Comparison of ENCODE assay signal across 10 cellular contexts in the genomic region with DNA sequence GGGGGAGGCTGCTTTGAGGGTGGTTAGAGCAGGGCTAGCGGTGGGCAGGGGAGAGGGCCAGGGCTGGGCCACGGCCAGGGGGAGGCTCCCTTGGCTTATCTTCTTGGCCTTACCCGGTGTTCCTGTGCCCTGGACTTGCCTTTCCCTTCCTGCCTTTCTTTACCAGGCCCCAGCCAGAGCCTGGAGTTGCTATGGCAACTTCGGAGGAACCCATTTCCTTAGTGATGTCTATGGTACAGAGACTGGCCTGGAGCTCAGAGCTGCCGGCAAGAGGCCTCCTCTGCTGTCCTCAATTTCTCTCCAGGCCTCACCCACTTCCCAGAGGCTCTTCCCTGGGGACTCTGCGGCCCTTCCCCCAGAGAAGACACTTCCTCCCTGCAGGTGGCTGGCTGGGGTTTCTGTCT. TPM values are rescaled to one million over a fixed set of nuclear protein-coding genes. Genes with fewer than 3 reads are reported as not detected.
A peak's percentile ranks its signal among the peaks of the same experiment; 100 is the strongest.
DNase-seq lines count a peak whose midpoint lies in the region; ATAC-seq and TF ChIP-seq lines count a peak whose summit lies in the region.
"Had no signal": no experiment of that assay in that cellular context is flagged by ENCODE, and none has a peak within 500 bp of the region (broad histone marks: within the 10 kb centered on the region; RNA-seq: fewer than 3 reads in every experiment).

No MANE protein-coding gene starts in this region.

- no peaks in the 10 kb centered on the region for H3K9me3 Mint-ChIP-seq in GM23338
- H3K9me3 Mint-ChIP-seq: stimulated activated naive CD8-positive, alpha-beta T cell treated with anti-CD3 and anti-CD28 coated beads, Interleukin-15, Interleukin-2, amounts not matched to agents 100 ng/mL and 50 ng/mL, for 24 hours had no signal

- H4K20me1 ChIP-seq in GM23338 (replicated peaks; ENCODE audit: insufficient read depth): no peaks in the 10 kb centered on the region; the same call in 1 of the 2 replicates

- H3K27ac Mint-ChIP-seq in GM23338: no peak overlapping the region
- H3K27ac Mint-ChIP-seq: activated naive CD8-positive, alpha-beta T cell; stimulated activated naive CD8-positive, alpha-beta T cell treated with anti-CD3 and anti-CD28 coated beads, Interleukin-15, Interleukin-2, amounts not matched to agents 100 ng/mL and 50 ng/mL, for 24 hours had no signal

- no peaks in the 10 kb centered on the region for H3K36me3 ChIP-seq in GM23338 (ENCODE audit: insufficient read depth)
- peaks cover 10% of the 10 kb centered on the region for H3K36me3 ChIP-seq in RWPE2 (ENCODE audit: low read depth)

- H3K4me2 ChIP-seq in GM23338: no peak overlapping the region

- ATAC-seq in GM23338 (no peak; the same call in 2 of the 3 replicates), RWPE2 (ENCODE audit: low read depth) (peak; percentile 26; the same call in 1 of the 3 replicates), sciatic nerve (peak; percentile 12)

- peaks cover 47% of the 10 kb centered on the region for H3K27me3 Mint-ChIP-seq in GM23338 (ENCODE audit: insufficient read depth, low read depth, poor library complexity)

- peak; percentile 70 for DNase-seq in GM23338 (ENCODE audit: low spot score)
- DNase-seq in RWPE2 (ENCODE audit: low spot score): peak; percentile 33
- DNase-seq in foreskin melanocyte: peak; percentile 13
- DNase-seq in sciatic nerve (ENCODE audit: low spot score): no peak
- DNase-seq in T-helper 9 cell: no peak
- no peak for DNase-seq in NK-92 treated with Interleukin-12 subunit alpha and Interleukin-12 subunit beta, amount 100 ng/mL, for 24 hours (lab: John Stamatoyannopoulos, UW)
- no peak for DNase-seq in activated effector memory CD4-positive, alpha-beta T cell treated with Interleukin-2 at 50 U/mL for 16 hours
- no peak for DNase-seq in middle frontal gyrus (ENCODE audit: extremely low spot score, low spot score)

- no peak overlapping the region for H3K4me3 Mint-ChIP-seq in GM23338
- H3K4me3 Mint-ChIP-seq: activated naive CD8-positive, alpha-beta T cell; stimulated activated naive CD8-positive, alpha-beta T cell treated with anti-CD3 and anti-CD28 coated beads, Interleukin-15, Interleukin-2, amounts not matched to agents 100 ng/mL and 50 ng/mL, for 24 hours had no signal

- no peaks in the 10 kb centered on the region for H3K79me2 ChIP-seq in GM23338 (replicated peaks; ENCODE audit: insufficient read depth)

- H3K27ac ChIP-seq in GM23338 (ENCODE audit: low read depth): no peak overlapping the region
- H3K27ac ChIP-seq in RWPE2 (ENCODE audit: poor library complexity, severe bottlenecking): no peak overlapping the region

- no peak overlapping the region for H2AFZ ChIP-seq in GM23338

- TF ChIP-seq CTCF in GM23338 (conservative IDR thresholded peaks at IDR 0.05; ENCODE audit: low read depth in 2 of 2): no peak
- no peak for TF ChIP-seq CTCF in RWPE2 (IDR thresholded peaks at IDR 0.05; ENCODE audit: poor library complexity, severe bottlenecking)

- H3K9me2 ChIP-seq in GM23338 (ENCODE audit: insufficient read depth): no peaks in the 10 kb centered on the region

- no peaks in the 10 kb centered on the region for H3K9me3 ChIP-seq in RWPE2 (ENCODE audit: severe bottlenecking)

- H3K4me1 Mint-ChIP-seq in GM23338: peaks cover 38% of the 10 kb centered on the region

- H3K36me3 Mint-ChIP-seq in GM23338 (ENCODE audit: low read depth): peaks cover 5% of the 10 kb centered on the region; the same call in 2 of the 3 replicates
- H3K36me3 Mint-ChIP-seq: activated naive CD8-positive, alpha-beta T cell had no signal

- H3F3A ChIP-seq in GM23338 (replicated peaks; ENCODE audit: low read depth): 0 out of 2 replicates have a peak, but pooled peaks cover 4% of the 10 kb centered on the region

- intact Hi-C loops in sciatic nerve (cut with DNase I): no loop called here

- H3K4me3 ChIP-seq in GM23338: no peak overlapping the region
- H3K4me3 ChIP-seq in RWPE2 (ENCODE audit: severe bottlenecking): no peak overlapping the region

- H3K27me3 ChIP-seq in GM23338 (ENCODE audit: insufficient read depth): peaks cover 47% of the 10 kb centered on the region
- H3K27me3 ChIP-seq in RWPE2 (ENCODE audit: insufficient read depth, poor library complexity, severe bottlenecking): no peaks in the 10 kb centered on the region

- peaks cover 28% of the 10 kb centered on the region for H3K4me1 ChIP-seq in GM23338 (ENCODE audit: insufficient read depth)
- peaks cover 4% of the 10 kb centered on the region for H3K4me1 ChIP-seq in RWPE2 (ENCODE audit: insufficient read depth, poor library complexity, severe bottlenecking)

TF ChIP-seq in GM23338, 12 proteins besides CTCF, POLR2A, EP300 and RAD21 (continues in another document):
- TF ChIP-seq NANOG (IDR thresholded peaks at IDR 0.05; ENCODE audit: borderline replicate concordance) (no peak), ZNF114 (CRISPR knock-in tag; IDR thresholded peaks at IDR 0.05) (no peak), ZNF331 (CRISPR knock-in tag; IDR thresholded peaks at IDR 0.05; ENCODE audit: low read depth) (no peak), EZH2phosphoT487 (IDR thresholded peaks at IDR 0.05; ENCODE audit: unreplicated experiment) (no peak), EZH2 (IDR thresholded peaks at IDR 0.05; ENCODE audit: low read depth, unreplicated experiment) (no peak)
- TF ChIP-seq, protein P1, sequence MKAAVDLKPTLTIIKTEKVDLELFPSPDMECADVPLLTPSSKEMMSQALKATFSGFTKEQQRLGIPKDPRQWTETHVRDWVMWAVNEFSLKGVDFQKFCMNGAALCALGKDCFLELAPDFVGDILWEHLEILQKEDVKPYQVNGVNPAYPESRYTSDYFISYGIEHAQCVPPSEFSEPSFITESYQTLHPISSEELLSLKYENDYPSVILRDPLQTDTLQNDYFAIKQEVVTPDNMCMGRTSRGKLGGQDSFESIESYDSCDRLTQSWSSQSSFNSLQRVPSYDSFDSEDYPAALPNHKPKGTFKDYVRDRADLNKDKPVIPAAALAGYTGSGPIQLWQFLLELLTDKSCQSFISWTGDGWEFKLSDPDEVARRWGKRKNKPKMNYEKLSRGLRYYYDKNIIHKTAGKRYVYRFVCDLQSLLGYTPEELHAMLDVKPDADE (IDR thresholded peaks at IDR 0.05): no peak

RNA-seq across cellular contexts. Expression of gene SPEG, which starts 11.5 kb away (rescaled TPM):
- total RNA-seq in GM23338 (2014; rRNA removed; shearing (Covaris generic)): 32.4 and 32.6 TPM in 2 replicates
- polyA plus RNA-seq in GM23338 (2016; fragmentation: Nextera tagmentation; extraction: Ambion mirVana): 12.6 and 12.9 TPM in 2 replicates
- 7.2 TPM for total RNA-seq in sciatic nerve

RNA-seq across cellular contexts. Expression of gene DES, which starts 27.9 kb away (rescaled TPM):
- 2.0 and 6.1 TPM in 2 replicates for total RNA-seq in GM23338 (2014; rRNA removed; shearing (Covaris generic))
- polyA plus RNA-seq in GM23338 (2016; fragmentation: Nextera tagmentation; extraction: Ambion mirVana): 1.0 and 1.3 TPM in 2 replicates
- 1.4 TPM for total RNA-seq in sciatic nerve

RNA-seq across cellular contexts. Expression of gene GMPPA, which starts 52.6 kb away (rescaled TPM):
- 33.8 and 37.3 TPM in 2 replicates for total RNA-seq in GM23338 (2014; rRNA removed; shearing (Covaris generic))
- 25.2 and 27.0 TPM in 2 replicates for polyA plus RNA-seq in GM23338 (2016; fragmentation: Nextera tagmentation; extraction: Ambion mirVana)
- total RNA-seq in sciatic nerve: 25.9 TPM

RNA-seq across cellular contexts. Expression of gene DNPEP, which starts 58.4 kb away (rescaled TPM):
- 58.8 and 67.9 TPM in 2 replicates for total RNA-seq in GM23338 (2014; rRNA removed; shearing (Covaris generic))
- 44.9 and 49.2 TPM in 2 replicates for polyA plus RNA-seq in GM23338 (2016; fragmentation: Nextera tagmentation; extraction: Ambion mirVana)
- total RNA-seq in sciatic nerve: 41.8 TPM

Comparison
In these comparisons a context has a peak if more than half of its experiments do, and no peak if none do; other contexts are left out.
1. DNase-seq: peak in GM23338 (single experiment), RWPE2 (single experiment) and foreskin melanocyte (single experiment); none in sciatic nerve (single experiment), T-helper 9 cell (single experiment), NK-92 treated with Interleukin-12 subunit alpha and Interleukin-12 subunit beta, amount 100 ng/mL, for 24 hours (single experiment), activated effector memory CD4-positive, alpha-beta T cell treated with Interleukin-2 at 50 U/mL for 16 hours (single experiment) and middle frontal gyrus (single experiment).